ENCODE assay signal across 22 cellular contexts in genomic region chr9:37927611-37928551, GRCh38. TPM values are rescaled to one million over a fixed set of nuclear protein-coding genes. Genes with fewer than 3 reads are reported as not detected.
DNase-seq lines count a peak whose midpoint lies in the region; ATAC-seq and TF ChIP-seq lines count a peak whose summit lies in the region.
"Had no signal": no experiment of that assay in that cellular context is flagged by ENCODE, and none has a peak within 500 bp of the region (broad histone marks: within the 10 kb centered on the region; RNA-seq: fewer than 3 reads in every experiment).

No MANE protein-coding gene starts in this region.

- peak overlapping the region in 2 of 11 experiments; percentile 3 to 42; a peak in 3 of 22 replicates for H3K9ac ChIP-seq in BLaER1 treated with 17β-estradiol and CSF1 and Interleukin-3, amounts not matched to agents 10 nM and 100 nM
- H3K9ac ChIP-seq in liver (ENCODE audit: low read depth in 1 of 2, low read length in 2 of 2): no peak overlapping the region

- no peak for TF ChIP-seq CTCF in WTC11 (IDR thresholded peaks at IDR 0.05)
- no peak for TF ChIP-seq CTCF in liver (IDR thresholded peaks at IDR 0.05; ENCODE audit: low read depth, low read length, missing input control)
- no peak for TF ChIP-seq CTCF in progenitor cell of endocrine pancreas (IDR thresholded peaks at IDR 0.05; ENCODE audit: unreplicated experiment)
- TF ChIP-seq CTCF in glutamatergic neuron (IDR thresholded peaks at IDR 0.05; ENCODE audit: partially characterized antibody, unreplicated experiment): no peak

- H3K27me3 Mint-ChIP-seq in WTC11 (ENCODE audit: low read depth) (no peaks in the 10 kb centered on the region), progenitor cell of endocrine pancreas (no peaks in the 10 kb centered on the region), glutamatergic neuron (ENCODE audit: unreplicated experiment) (peaks cover 3% of the 10 kb centered on the region)
- H3K27me3 Mint-ChIP-seq: activated CD4-positive, alpha-beta memory T cell treated with anti-CD3 and anti-CD28 coated beads, Interleukin-2, amount 10 ng/mL, durations not matched to agents 7 days and 5 days; activated T-helper 17 cell treated with anti-CD3 and anti-CD28 coated beads, Interleukin-2, amount 50 U/mL, for 72 hours had no signal

- H3K4me3 ChIP-seq in BLaER1 treated with 17β-estradiol and CSF1 and Interleukin-3, amounts not matched to agents 10 nM and 100 nM: no peak overlapping the region
- no peak overlapping the region for H3K4me3 ChIP-seq in liver (ENCODE audit: low read depth in 1 of 3, low read length in 3 of 3)
- H3K4me3 ChIP-seq: cardiac muscle cell, gastrocnemius medialis, HAP-1, MG63, thyroid gland had no signal

- POLR2A ChIA-PET in WTC11 (lab: Charles Lee): no interaction called here

- H3K9me3 Mint-ChIP-seq in WTC11 (no peaks in the 10 kb centered on the region), progenitor cell of endocrine pancreas (ENCODE audit: low read depth) (peaks cover 6% of the 10 kb centered on the region), glutamatergic neuron (ENCODE audit: unreplicated experiment) (peaks cover 5% of the 10 kb centered on the region)
- H3K9me3 Mint-ChIP-seq: activated naive CD4-positive, alpha-beta T cell treated with anti-CD3 and anti-CD28 coated beads, Interleukin-2, amount 50 U/mL, for 72 hours; activated T-helper 17 cell treated with anti-CD3 and anti-CD28 coated beads, Interleukin-2, amount 50 U/mL, for 72 hours; neural crest cell; T-cell had no signal

- H3K4me2 ChIP-seq in BLaER1 treated with 17β-estradiol and CSF1 and Interleukin-3, amounts not matched to agents 10 nM and 100 nM: peak overlapping the region; percentile 63 to 88 (median 85)

- H3K27ac Mint-ChIP-seq in WTC11 (peak overlapping the region; percentile 41; the same call in 1 of the 2 replicates), progenitor cell of endocrine pancreas (peak overlapping the region; percentile 33), glutamatergic neuron (ENCODE audit: unreplicated experiment) (no peak overlapping the region)
- H3K27ac Mint-ChIP-seq: activated CD4-positive, alpha-beta memory T cell treated with anti-CD3 and anti-CD28 coated beads, Interleukin-2, amount 10 ng/mL, durations not matched to agents 7 days and 5 days; activated naive CD4-positive, alpha-beta T cell treated with anti-CD3 and anti-CD28 coated beads, Interleukin-2, amount 50 U/mL, for 72 hours; activated T-helper 17 cell treated with anti-CD3 and anti-CD28 coated beads, Interleukin-2, amount 50 U/mL, for 72 hours; T-cell had no signal

- H3K36me3 ChIP-seq in BLaER1 treated with 17β-estradiol and CSF1 and Interleukin-3, amounts not matched to agents 10 nM and 100 nM: no peaks in the 10 kb centered on the region
- peaks cover 0 to 13% (median 2%) of the 10 kb centered on the region in 4 donors for H3K36me3 ChIP-seq in liver (ENCODE audit: control insufficient read depth in 4 of 4, insufficient read depth in 3 of 4, low read depth in 1 of 4, low read length in 3 of 4)
- H3K36me3 ChIP-seq: cardiac muscle cell, gastrocnemius medialis, thyroid gland had no signal

- H3K4me3 Mint-ChIP-seq in WTC11 (no peak overlapping the region), progenitor cell of endocrine pancreas (ENCODE audit: low read depth) (no peak overlapping the region), glutamatergic neuron (ENCODE audit: unreplicated experiment) (no peak overlapping the region)
- H3K4me3 Mint-ChIP-seq: activated CD4-positive, alpha-beta memory T cell treated with anti-CD3 and anti-CD28 coated beads, Interleukin-2, amount 10 ng/mL, durations not matched to agents 7 days and 5 days; activated T-helper 17 cell treated with anti-CD3 and anti-CD28 coated beads, Interleukin-2, amount 50 U/mL, for 72 hours; neural crest cell; T-cell had no signal

- H3K27ac ChIP-seq in BLaER1 treated with 17β-estradiol and CSF1 and Interleukin-3, amounts not matched to agents 10 nM and 100 nM: peak overlapping the region in 7 of 11 experiments; percentile 2 to 60 (median 38); a peak in 12 of 22 replicates
- no peak overlapping the region for H3K27ac ChIP-seq in liver (ENCODE audit: low read depth in 1 of 2, low read length in 2 of 2)
- H3K27ac ChIP-seq: cardiac muscle cell, gastrocnemius medialis, thyroid gland had no signal

- H3K36me3 Mint-ChIP-seq in WTC11 (no peaks in the 10 kb centered on the region), progenitor cell of endocrine pancreas (ENCODE audit: insufficient read depth) (peaks cover 14% of the 10 kb centered on the region), glutamatergic neuron (ENCODE audit: unreplicated experiment) (peaks cover 10% of the 10 kb centered on the region)
- H3K36me3 Mint-ChIP-seq: activated naive CD4-positive, alpha-beta T cell treated with anti-CD3 and anti-CD28 coated beads, Interleukin-2, amount 50 U/mL, for 72 hours; T-cell had no signal

- H3K4me1 Mint-ChIP-seq in WTC11 (peaks cover 20% of the 10 kb centered on the region), progenitor cell of endocrine pancreas (ENCODE audit: low read depth) (peaks cover 10% of the 10 kb centered on the region), glutamatergic neuron (ENCODE audit: low read depth, unreplicated experiment) (peaks cover 13% of the 10 kb centered on the region)
- H3K4me1 Mint-ChIP-seq: activated T-helper 17 cell treated with anti-CD3 and anti-CD28 coated beads, Interleukin-2, amount 50 U/mL, for 72 hours; T-cell had no signal

- CTCF ChIA-PET in WTC11 (lab: Charles Lee): interaction anchor here (1.3 kb wide), 1 partner anchor 14 kb away, joined by 3 read pairs; no protein-coding TSS in a partner anchor

- H3K4me1 ChIP-seq in BLaER1 treated with 17β-estradiol and CSF1 and Interleukin-3, amounts not matched to agents 10 nM and 100 nM: peaks cover 42 to 56% (median 49%) of the 10 kb centered on the region in 10 experiments
- H3K4me1 ChIP-seq in liver (ENCODE audit: control insufficient read depth in 4 of 4, insufficient read depth in 4 of 4, low read length in 3 of 4): peaks cover 4 to 17% (median 15%) of the 10 kb centered on the region in 4 donors

- TF ChIP-seq RAD21 in liver (IDR thresholded peaks at IDR 0.05): peak in 1 of 2 donors; percentile 7

- H4K20me1 ChIP-seq in BLaER1 treated with 17β-estradiol and CSF1 and Interleukin-3, amounts not matched to agents 10 nM and 100 nM: peaks cover 0 to 10% (median 0%) of the 10 kb centered on the region in 11 experiments; a peak in 5 of 22 replicates

- H3K27me3 ChIP-seq in BLaER1 treated with 17β-estradiol and CSF1 and Interleukin-3, amounts not matched to agents 10 nM and 100 nM: no peaks in the 10 kb centered on the region
- no peaks in the 10 kb centered on the region for H3K27me3 ChIP-seq in liver (ENCODE audit: control insufficient read depth in 4 of 4, insufficient read depth in 4 of 4, low read length in 3 of 4)
- H3K27me3 ChIP-seq: cardiac muscle cell, gastrocnemius medialis, MG63, thyroid gland had no signal

- peaks cover 7 to 11% (median 9%) of the 10 kb centered on the region in 11 experiments; a peak in 21 of 22 replicates for H3K9me3 ChIP-seq in BLaER1 treated with 17β-estradiol and CSF1 and Interleukin-3, amounts not matched to agents 10 nM and 100 nM (replicated peaks in 1 of 11)
- H3K9me3 ChIP-seq in liver (ENCODE audit: control insufficient read depth in 4 of 4, low read length in 3 of 4): no peaks in the 10 kb centered on the region
- H3K9me3 ChIP-seq: gastrocnemius medialis, HAP-1, MG63, thyroid gland had no signal

- DNase-seq in WTC11 (ENCODE audit: low spot score) (no peak), progenitor cell of endocrine pancreas (ENCODE audit: low spot score, unreplicated experiment) (no peak), glutamatergic neuron (no peak)
- DNase-seq: activated CD4-positive, alpha-beta memory T cell treated with anti-CD3 and anti-CD28 coated beads, Interleukin-2, amount 10 ng/mL, durations not matched to agents 7 days and 5 days; activated CD4-positive, CD25-positive, alpha-beta regulatory T cell treated with anti-CD3 and anti-CD28 coated beads, Interleukin-2, amount 50 U/mL, for 72 hours; cortex of kidney; gastrocnemius medialis; KG1; MG63; NCI-H748 treated with DMSO at 0.1 percent for 48 hours; stimulated activated naive CD8-positive, alpha-beta T cell treated with anti-CD3 and anti-CD28 coated beads, Interleukin-15, Interleukin-2, amounts not matched to agents 100 U/mL and 50 U/mL, for 24 hours; T-cell; thyroid gland had no signal

- ATAC-seq in WTC11 (peak; percentile 41), HG03039 (IDR thresholded peaks at IDR 0.05; ENCODE audit: unreplicated experiment) (no peak), HG03095 (IDR thresholded peaks at IDR 0.05; ENCODE audit: unreplicated experiment) (no peak)
- ATAC-seq: activated naive CD4-positive, alpha-beta T cell treated with anti-CD3 and anti-CD28 coated beads, Interleukin-2, amount 50 U/mL, for 72 hours; activated T-helper 17 cell treated with anti-CD3 and anti-CD28 coated beads, Interleukin-2, amount 50 U/mL, for 72 hours; gastrocnemius medialis; stimulated activated naive CD8-positive, alpha-beta T cell treated with anti-CD3 and anti-CD28 coated beads, Interleukin-15, Interleukin-2, amounts not matched to agents 100 U/mL and 50 U/mL, for 24 hours; T-cell had no signal

- 80% methylated on average over 13 of the region's 13 CpGs for WGBS in liver

TF ChIP-seq in WTC11, 78 proteins besides CTCF, POLR2A, EP300 and RAD21 (continues in another document):
- no peak for TF ChIP-seq ZNF416 (CRISPR knock-in tag; IDR thresholded peaks at IDR 0.05)
- no peak for TF ChIP-seq KAT7 (CRISPR knock-in tag; IDR thresholded peaks at IDR 0.05; ENCODE audit: borderline replicate concordance)

TF ChIP-seq in liver, 16 proteins besides CTCF, POLR2A, EP300 and RAD21 (continues in another document):
- TF ChIP-seq, protein P1, sequence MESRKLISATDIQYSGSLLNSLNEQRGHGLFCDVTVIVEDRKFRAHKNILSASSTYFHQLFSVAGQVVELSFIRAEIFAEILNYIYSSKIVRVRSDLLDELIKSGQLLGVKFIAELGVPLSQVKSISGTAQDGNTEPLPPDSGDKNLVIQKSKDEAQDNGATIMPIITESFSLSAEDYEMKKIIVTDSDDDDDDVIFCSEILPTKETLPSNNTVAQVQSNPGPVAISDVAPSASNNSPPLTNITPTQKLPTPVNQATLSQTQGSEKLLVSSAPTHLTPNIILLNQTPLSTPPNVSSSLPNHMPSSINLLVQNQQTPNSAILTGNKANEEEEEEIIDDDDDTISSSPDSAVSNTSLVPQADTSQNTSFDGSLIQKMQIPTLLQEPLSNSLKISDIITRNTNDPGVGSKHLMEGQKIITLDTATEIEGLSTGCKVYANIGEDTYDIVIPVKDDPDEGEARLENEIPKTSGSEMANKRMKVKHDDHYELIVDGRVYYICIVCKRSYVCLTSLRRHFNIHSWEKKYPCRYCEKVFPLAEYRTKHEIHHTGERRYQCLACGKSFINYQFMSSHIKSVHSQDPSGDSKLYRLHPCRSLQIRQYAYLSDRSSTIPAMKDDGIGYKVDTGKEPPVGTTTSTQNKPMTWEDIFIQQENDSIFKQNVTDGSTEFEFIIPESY (IDR thresholded peaks at IDR 0.05): no peak
- TF ChIP-seq FOXA1 (IDR thresholded peaks at IDR 0.05) (no peak), NR2F2 (IDR thresholded peaks at IDR 0.05) (no peak), RXRA (IDR thresholded peaks at IDR 0.05) (peak; percentile 14 to 36)

RNA-seq across cellular contexts. Expression of gene SLC25A51, which starts 24.0 kb away (rescaled TPM):
- 15.0 to 16.2 TPM (median 15.4 TPM) in 3 replicates for total RNA-seq in WTC11 (2021)
- 10 to 100 TPM; 14.1 to 24.4 TPM for total RNA-seq in liver
- 1 to 10 TPM; 3.8 to 4.2 TPM for polyA plus RNA-seq in liver
- 29.1 and 32.5 TPM in 2 replicates for total RNA-seq in progenitor cell of endocrine pancreas
- 48.6 TPM for total RNA-seq in glutamatergic neuron (ENCODE audit: unreplicated experiment)

Comparison
In these comparisons a context has a peak if more than half of its experiments do, and no peak if none do; other contexts are left out.
1. H3K27ac ChIP-seq: peak in BLaER1 treated with 17β-estradiol and CSF1 and Interleukin-3, amounts not matched to agents 10 nM and 100 nM (7 of 11); none in liver (0 of 2).